In genomic region chr11:57001674-57002401, GRCh38 we compare ENCODE assay signal across 1 cellular context.
TF ChIP-seq lines count a peak whose summit lies in the region.

No MANE protein-coding gene starts in this region.

TF ChIP-seq in WTC11, 78 proteins besides CTCF, POLR2A, EP300 and RAD21 (continued from another document):
- TF ChIP-seq USF2 (CRISPR knock-in tag; IDR thresholded peaks at IDR 0.05) = no peak
- TF ChIP-seq HMGXB4 (CRISPR knock-in tag; IDR thresholded peaks at IDR 0.05) = no peak
- no peak for TF ChIP-seq MAX (CRISPR knock-in tag; IDR thresholded peaks at IDR 0.05)
- TF ChIP-seq MYBL2 (CRISPR knock-in tag; IDR thresholded peaks at IDR 0.05) = no peak
